9 cellular contexts compared by ENCODE assay signal in genomic region chr6:16432075-16433032, GRCh38.
A peak's percentile ranks its signal among the peaks of the same experiment; 100 is the strongest.
DNase-seq lines count a peak whose midpoint lies in the region; ATAC-seq and TF ChIP-seq lines count a peak whose summit lies in the region.
"Had no signal": no experiment of that assay in that cellular context is flagged by ENCODE, and none has a peak within 500 bp of the region (broad histone marks: within the 10 kb centered on the region; RNA-seq: fewer than 3 reads in every experiment).

No MANE protein-coding gene starts in this region.

- no peaks in the 10 kb centered on the region for H3K36me3 ChIP-seq in HAP-1 (replicated peaks)

- in situ Hi-C loops in HAP-1 (cut with MboI; ENCODE audit: low sequenced_read_pairs), result no loop called here

- TF ChIP-seq CTCF in CD14-positive monocyte (IDR thresholded peaks at IDR 0.05), result no peak

- peaks cover 0 to 1% (median 0%) of the 10 kb centered on the region in 3 donors for H3K27me3 Mint-ChIP-seq in CD14-positive monocyte (ENCODE audit: low read depth in 3 of 3)
- H3K27me3 Mint-ChIP-seq: naive thymus-derived CD8-positive, alpha-beta T cell had no signal

- H3K9me3 ChIP-seq in HAP-1, result no peaks in the 10 kb centered on the region

- peaks cover 31 to 32% of the 10 kb centered on the region in 2 donors for H3K36me3 Mint-ChIP-seq in CD14-positive monocyte

- H3K27ac Mint-ChIP-seq in CD14-positive monocyte, result no peak overlapping the region

- H3K4me3 ChIP-seq in HAP-1, result no peak overlapping the region

- H3K4me1 ChIP-seq in HAP-1, result no peaks in the 10 kb centered on the region

- H3K9me3 Mint-ChIP-seq in CD14-positive monocyte, result no peaks in the 10 kb centered on the region
- H3K9me3 Mint-ChIP-seq: naive thymus-derived CD8-positive, alpha-beta T cell had no signal

- no peaks in the 10 kb centered on the region for H3K27me3 ChIP-seq in HAP-1 (ENCODE audit: low read depth)

- H3K4me1 Mint-ChIP-seq in CD14-positive monocyte, result peaks cover 13% of the 10 kb centered on the region

- intact Hi-C loops in CD14-positive monocyte (cut with micrococcal nuclease), result no loop called here

- ATAC-seq in GM18499 (IDR thresholded peaks at IDR 0.05; ENCODE audit: insufficient read depth, unreplicated experiment) (peak; percentile 54), GM21447 (IDR thresholded peaks at IDR 0.05; ENCODE audit: unreplicated experiment) (peak; percentile 81)
- ATAC-seq: naive thymus-derived CD8-positive, alpha-beta T cell had no signal

- DNase-seq in NCI-H1048 (lab: John Stamatoyannopoulos, UW), result peak; percentile 61
- peak; percentile 17 for DNase-seq in left kidney (ENCODE audit: low read depth, low spot score)
- DNase-seq in NK-92 treated with Interleukin-12 subunit alpha and Interleukin-12 subunit beta, amount 100 ng/mL, for 24 hours (lab: John Stamatoyannopoulos, UW), result no peak
- DNase-seq in HAP-1 (ENCODE audit: low spot score in 2 of 2), result no peak
- no peak for DNase-seq in NCI-H345 (lab: John Stamatoyannopoulos, UW)
- no peak for DNase-seq in CD14-positive monocyte (ENCODE audit: low spot score)
- DNase-seq: naive thymus-derived CD8-positive, alpha-beta T cell had no signal

- no peak overlapping the region for H3K4me3 Mint-ChIP-seq in CD14-positive monocyte
- H3K4me3 Mint-ChIP-seq: naive thymus-derived CD8-positive, alpha-beta T cell had no signal

Comparison
In these comparisons a context has a peak if more than half of its experiments do, and no peak if none do; other contexts are left out.
1. DNase-seq: peak in NCI-H1048 (single experiment) and left kidney (single experiment); none in NK-92 treated with Interleukin-12 subunit alpha and Interleukin-12 subunit beta, amount 100 ng/mL, for 24 hours (single experiment), HAP-1 (0 of 2), NCI-H345 (single experiment) and CD14-positive monocyte (single experiment).